8 cellular contexts compared by ENCODE assay signal in genomic region chr15:67692573-67692972, GRCh38.
"Had no signal": no experiment of that assay in that cellular context is flagged by ENCODE, and none has a peak within 500 bp of the region (broad histone marks: within the 10 kb centered on the region; RNA-seq: fewer than 3 reads in every experiment).

No MANE protein-coding gene starts in this region.

- H2AFZ ChIP-seq: GM23248 had no signal

- H3K36me3 ChIP-seq: HAP-1 had no signal

- H3K4me1 Mint-ChIP-seq: IgD-negative memory B cell had no signal

- DNase-seq: GM23248, GOT3, H7, HFFc6 had no signal

- H3K9me3 ChIP-seq: HAP-1 had no signal

- H3K4me3 Mint-ChIP-seq: HFFc6, IgD-negative memory B cell had no signal

- H3K4me3 ChIP-seq: GM23248, HAP-1 had no signal

- H3K27ac ChIP-seq: GM23248, HL-60 had no signal

- H3K27ac Mint-ChIP-seq: HFFc6, IgD-negative memory B cell had no signal

- H3K9ac ChIP-seq: GM23248 had no signal

- H3K27me3 Mint-ChIP-seq: IgD-negative memory B cell had no signal

- ATAC-seq: HCT116 had no signal

- H3K9me3 Mint-ChIP-seq: HFFc6 had no signal
